ENCODE assay signal across 28 cellular contexts in genomic region chr5:104171958-104172357, GRCh38.
"Had no signal": no experiment of that assay in that cellular context is flagged by ENCODE, and none has a peak within 500 bp of the region (broad histone marks: within the 10 kb centered on the region; RNA-seq: fewer than 3 reads in every experiment).

No MANE protein-coding gene starts in this region.

- H3K27me3 ChIP-seq: heart right ventricle, left lung, neural progenitor cell, ovary, suprapubic skin, tibial artery, uterus had no signal

- H3K4me1 Mint-ChIP-seq: naive thymus-derived CD8-positive, alpha-beta T cell; stimulated activated effector memory CD8-positive, alpha-beta T cell treated with anti-CD3 and anti-CD28 coated beads, Interleukin-12 subunit alpha, Interleukin-12 subunit beta, amount 100 ng/mL, for 72 hours had no signal

- H3K9me3 ChIP-seq: heart right ventricle, left lung, lower lobe of right lung, ovary, suprapubic skin, thoracic aorta, tibial artery, uterus had no signal

- H3K4me3 Mint-ChIP-seq: naive thymus-derived CD8-positive, alpha-beta T cell; nephron; neural progenitor cell; stimulated activated effector memory CD8-positive, alpha-beta T cell treated with anti-CD3 and anti-CD28 coated beads, Interleukin-12 subunit alpha, Interleukin-12 subunit beta, amount 100 ng/mL, for 72 hours; stimulated activated naive CD8-positive, alpha-beta T cell treated with anti-CD3 and anti-CD28 coated beads, Interleukin-15, Interleukin-2, amounts not matched to agents 100 ng/mL and 50 ng/mL, for 24 hours had no signal

- H3K27ac ChIP-seq: heart right ventricle, left lung, lower lobe of right lung, neural progenitor cell, ovary, skin epidermis, suprapubic skin, thoracic aorta, tibial artery, uterus had no signal

- FAIRE-seq: keratinocyte had no signal

- ATAC-seq: heart right ventricle; left colon; left lung; lower lobe of right lung; naive thymus-derived CD8-positive, alpha-beta T cell; right cardiac atrium; sciatic nerve; stimulated activated effector memory CD8-positive, alpha-beta T cell treated with anti-CD3 and anti-CD28 coated beads, Interleukin-12 subunit alpha, Interleukin-12 subunit beta, amount 100 ng/mL, for 72 hours had no signal

- H3K36me3 Mint-ChIP-seq: naive thymus-derived CD8-positive, alpha-beta T cell; neural progenitor cell; stimulated activated effector memory CD8-positive, alpha-beta T cell treated with anti-CD3 and anti-CD28 coated beads, Interleukin-12 subunit alpha, Interleukin-12 subunit beta, amount 100 ng/mL, for 72 hours had no signal

- H3K36me3 ChIP-seq: heart right ventricle, left lung, lower lobe of right lung, neural progenitor cell, ovary, suprapubic skin, thoracic aorta, tibial artery, uterus had no signal

- H2AFZ ChIP-seq: neural progenitor cell had no signal

- DNase-seq: heart right ventricle; hippocampal formation; left colon; left lung; lower lobe of right lung; mammary epithelial cell; mesenchymal stem cell; naive thymus-derived CD8-positive, alpha-beta T cell; ovary; retina; right cardiac atrium; stimulated activated CD4-positive, alpha-beta T cell treated with anti-CD3 and anti-CD28 coated beads, Interleukin-12 subunit alpha, Interleukin-12 subunit beta, amount 100 ng/mL, for 4 hours; stimulated activated CD4-positive, alpha-beta T cell treated with anti-CD3 and anti-CD28 coated beads, Interleukin-15, amount 100 ng/mL, for 24 hours; stimulated activated CD4-positive, alpha-beta T cell treated with anti-CD3 and anti-CD28 coated beads, Interleukin-2, amount 100 ng/mL, for 24 hours; stimulated activated CD4-positive, alpha-beta T cell treated with anti-CD3 and anti-CD28 coated beads, Interleukin-4, amount 100 ng/mL, for 1 hour; stimulated activated naive CD4-positive, alpha-beta T cell; tibial artery; uterus had no signal

- H3K4me3 ChIP-seq: heart right ventricle, left lung, lower lobe of right lung, neural progenitor cell, ovary, skin epidermis, suprapubic skin, thoracic aorta, tibial artery, uterus had no signal

- H3K27me3 Mint-ChIP-seq: naive thymus-derived CD8-positive, alpha-beta T cell; progenitor cell of endocrine pancreas; stimulated activated naive CD8-positive, alpha-beta T cell treated with anti-CD3 and anti-CD28 coated beads, Interleukin-15, Interleukin-2, amounts not matched to agents 100 ng/mL and 50 ng/mL, for 24 hours had no signal

- H3K4me2 ChIP-seq: neural progenitor cell had no signal

- H3K9ac ChIP-seq: neural progenitor cell had no signal

- H3K9me3 Mint-ChIP-seq: neural progenitor cell had no signal

- H3K27ac Mint-ChIP-seq: naive thymus-derived CD8-positive, alpha-beta T cell; nephron; neural progenitor cell; progenitor cell of endocrine pancreas; stimulated activated effector memory CD8-positive, alpha-beta T cell treated with anti-CD3 and anti-CD28 coated beads, Interleukin-12 subunit alpha, Interleukin-12 subunit beta, amount 100 ng/mL, for 72 hours; stimulated activated naive CD8-positive, alpha-beta T cell treated with anti-CD3 and anti-CD28 coated beads, Interleukin-15, Interleukin-2, amounts not matched to agents 100 ng/mL and 50 ng/mL, for 24 hours had no signal

- H3K4me1 ChIP-seq: heart right ventricle, left lung, lower lobe of right lung, neural progenitor cell, tibial artery, uterus had no signal
